8 cellular contexts compared by ENCODE assay signal in genomic region chr6:121436172-121436965, GRCh38. TPM values are rescaled to one million over a fixed set of nuclear protein-coding genes. Genes with fewer than 3 reads are reported as not detected.
A peak's percentile ranks its signal among the peaks of the same experiment; 100 is the strongest.
DNase-seq lines count a peak whose midpoint lies in the region; ATAC-seq, FAIRE-seq and TF ChIP-seq lines count a peak whose summit lies in the region.

No MANE protein-coding gene starts in this region.

- H3K36me3 ChIP-seq in pancreas, result no peaks in the 10 kb centered on the region

- peaks cover 23 to 26% (median 24%) of the 10 kb centered on the region in 3 donors for H3K4me1 Mint-ChIP-seq in T-cell

- 16 to 19% methylated on average over 22 of the region's 22 CpGs for WGBS in pancreas, 2 donors

- CTCF ChIA-PET in T-cell (lab: Charles Lee), result interaction anchor here (0.7 kb wide), 2 partner anchors 19 to 98 kb away, joined by 3 to 4 read pairs; no protein-coding TSS in a partner anchor

- H3K4me1 ChIP-seq in pancreas, result no peaks in the 10 kb centered on the region

- no peak for FAIRE-seq in pancreas (lab: Jason Lieb, UNC)

- H3K27ac ChIP-seq in pancreas, result peak overlapping the region in 3 of 4 donors; percentile 59 to 83 (median 71)

- TF ChIP-seq CTCF in pancreas (IDR thresholded peaks at IDR 0.05), result no peak

- POLR2A ChIA-PET in T-cell (lab: Charles Lee), result no interaction called here

- no peaks in the 10 kb centered on the region for H3K9me3 ChIP-seq in pancreas

- ATAC-seq in T-cell (replicated peaks in 1 of 4) (peak in 1 of 4 experiments; percentile 9), pancreas (peak in 3 of 4 donors; percentile 20 to 46 (median 28)), HG02970 (IDR thresholded peaks at IDR 0.05; ENCODE audit: low FRiP score, unreplicated experiment) (no peak), GM21447 (IDR thresholded peaks at IDR 0.05; ENCODE audit: unreplicated experiment) (no peak)

- H3K27me3 Mint-ChIP-seq in T-cell, result peaks cover 18 to 31% of the 10 kb centered on the region in 2 donors

- H3K27me3 ChIP-seq in pancreas, result no peaks in the 10 kb centered on the region

- peak; percentile 13 for DNase-seq in Daoy (ENCODE audit: low read depth)
- DNase-seq in T-cell, result no peak
- DNase-seq in fibroblast of peridontal ligament (ENCODE audit: extremely low read depth), result peak; percentile 29
- DNase-seq in pancreas, result no peak
- DNase-seq in NCI-H2196 treated with DMSO at 0.1 percent for 48 hours (lab: John Stamatoyannopoulos, UW; ENCODE audit: unreplicated experiment), result no peak
- DNase-seq in MV-4-11 (lab: John Stamatoyannopoulos, UW), result no peak

- H3K27ac Mint-ChIP-seq in T-cell, result no peak overlapping the region

- intact Hi-C loops in pancreas (cut with DNase I), result no loop called here

- H3K36me3 Mint-ChIP-seq in T-cell, result no peaks in the 10 kb centered on the region

- peak overlapping the region; percentile 78 to 82 (median 81) for H3K4me3 Mint-ChIP-seq in T-cell

- H3K4me3 ChIP-seq in pancreas, result peak overlapping the region; percentile 12 to 55 (median 44)

- H3K9me3 Mint-ChIP-seq in T-cell, result no peaks in the 10 kb centered on the region

RNA-seq across cellular contexts. Expression of gene GJA1, which starts 0.9 kb away (rescaled TPM):
- 80.6 and 103 TPM in 2 replicates for total RNA-seq in Daoy (2014; rRNA removed; shearing (Covaris generic))
- total RNA-seq in T-cell, result 1 to 10 TPM in 3 of 5 donors, not detected in 2; 1.1 to 1.5 (median 1.4) TPM
- 10 to 100 TPM in 2 of 6 donors, 1 to 10 TPM in 4; 4.9 to 30.0 (median 6.6) TPM for total RNA-seq in pancreas
- polyA plus RNA-seq in pancreas, result 1 to 10 TPM; 3.3 to 6.9 TPM

Comparison
In these comparisons a context has a peak if more than half of its experiments do, and no peak if none do; other contexts are left out.
1. DNase-seq: peak in Daoy (single experiment) and fibroblast of peridontal ligament (single experiment); none in T-cell (0 of 34), pancreas (0 of 6), NCI-H2196 treated with DMSO at 0.1 percent for 48 hours (single experiment) and MV-4-11 (single experiment).
2. ATAC-seq: peak in pancreas (3 of 4); none in HG02970 (single experiment) and GM21447 (single experiment).